In the genomic region with DNA sequence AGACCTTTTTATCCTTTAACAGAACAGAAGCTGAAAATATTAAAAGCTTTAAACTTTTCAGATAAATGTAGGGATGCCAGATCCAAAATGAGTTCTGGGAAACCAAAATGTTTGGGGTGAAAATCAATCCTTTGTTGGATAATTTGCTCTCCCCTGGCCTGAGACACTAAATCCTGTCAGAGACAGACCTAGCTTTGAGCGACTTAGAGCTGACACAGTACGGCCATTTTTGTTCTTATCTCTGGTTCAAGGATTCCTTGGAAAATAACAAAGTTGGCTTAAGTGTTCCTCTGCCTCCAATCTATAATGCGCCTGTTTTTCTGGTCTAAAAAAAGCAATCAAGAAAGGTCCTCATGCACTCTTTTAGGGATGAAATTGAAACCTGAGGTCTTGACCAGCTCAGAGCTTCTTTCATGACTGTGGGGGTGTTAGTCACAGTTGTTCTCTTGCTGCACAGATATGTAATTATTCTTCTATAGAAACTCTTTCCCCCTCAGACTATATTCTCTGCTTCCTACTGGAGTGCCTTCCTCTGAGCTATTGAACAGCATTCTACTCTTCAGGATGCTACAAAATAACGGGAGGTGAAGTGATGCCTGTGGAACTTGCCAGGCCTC, we compare ENCODE assay signal across 28 cellular contexts. TPM values are rescaled to one million over a fixed set of nuclear protein-coding genes. Genes with fewer than 3 reads are reported as not detected.
DNase-seq lines count a peak whose midpoint lies in the region; ATAC-seq and TF ChIP-seq lines count a peak whose summit lies in the region.
"Had no signal": no experiment of that assay in that cellular context is flagged by ENCODE, and none has a peak within 500 bp of the region (broad histone marks: within the 10 kb centered on the region; RNA-seq: fewer than 3 reads in every experiment).

No MANE protein-coding gene starts in this region.

- H2BK15ac ChIP-seq in mesenchymal stem cell (ENCODE audit: low read depth, poor library complexity, severe bottlenecking) = no peak overlapping the region

- no peak overlapping the region for H3K18ac ChIP-seq in mesenchymal stem cell (ENCODE audit: low read depth in 1 of 2, low read length in 2 of 2)

- H3K79me2 ChIP-seq in smooth muscle cell (ENCODE audit: low read depth) = no peaks in the 10 kb centered on the region

- no peak overlapping the region for H2BK120ac ChIP-seq in mesenchymal stem cell (ENCODE audit: low read depth, low read length)

- H2BK5ac ChIP-seq in mesenchymal stem cell (ENCODE audit: low read depth, low read length, poor library complexity, severe bottlenecking) = no peak overlapping the region

- H2AK5ac ChIP-seq in mesenchymal stem cell (ENCODE audit: low read length, severe bottlenecking) = no peak overlapping the region

- peak; percentile 55 for ATAC-seq in HG03025 (IDR thresholded peaks at IDR 0.05; ENCODE audit: low FRiP score, unreplicated experiment)
- ATAC-seq: activated CD4-positive, CD25-positive, alpha-beta regulatory T cell treated with anti-CD3 and anti-CD28 coated beads, Interleukin-2, amount 50 U/mL, for 24 hours; activated T-cell treated with anti-CD3 and anti-CD28 coated beads, Interleukin-2, amount 50 U/mL, for 72 hours; foreskin keratinocyte; naive thymus-derived CD8-positive, alpha-beta T cell; stimulated activated naive B cell treated with anti-CD40 and anti-IgM and Interleukin-4, amounts not matched to agents 10 μg/mL and 1 μg/mL and 100 μg/mL, for 72 hours had no signal

- intact Hi-C loops in dendritic cell treated with granulocyte-macrophage colony-stimulating factor and Interleukin-4, amounts not matched to agents 40 ng/mL and 50 ng/mL, for 4 days (cut with micrococcal nuclease) = no loop called here
- intact Hi-C loops in CD14-positive monocyte (cut with micrococcal nuclease) = no loop called here

- H3K79me1 ChIP-seq in mesenchymal stem cell (replicated peaks; ENCODE audit: low read length, poor library complexity, severe bottlenecking) = no peaks in the 10 kb centered on the region

- no peaks in the 10 kb centered on the region for H4K20me1 ChIP-seq in smooth muscle cell (ENCODE audit: low read depth)

- no peak overlapping the region for H4K91ac ChIP-seq in mesenchymal stem cell (ENCODE audit: low read length)

- H3K36me3 ChIP-seq in smooth muscle cell (ENCODE audit: low read depth) (no peaks in the 10 kb centered on the region), mesenchymal stem cell (ENCODE audit: control insufficient read depth in 1 of 2, insufficient read depth in 2 of 2, low read depth in 1 of 2, low read length in 2 of 2) (no peaks in the 10 kb centered on the region)
- H3K36me3 ChIP-seq: esophagus squamous epithelium, upper lobe of left lung had no signal

- no peak overlapping the region for H3K23ac ChIP-seq in mesenchymal stem cell (ENCODE audit: low read length in 2 of 2)

- H3K4me3 ChIP-seq in smooth muscle cell (no peak overlapping the region), mesenchymal stem cell (ENCODE audit: insufficient read depth in 1 of 2, low read depth in 1 of 2, low read length in 2 of 2) (no peak overlapping the region)
- H3K4me3 ChIP-seq: esophagus squamous epithelium, upper lobe of left lung had no signal

- H3K4me1 ChIP-seq in smooth muscle cell (ENCODE audit: low read depth) = peaks cover 27% of the 10 kb centered on the region
- no peaks in the 10 kb centered on the region for H3K4me1 ChIP-seq in mesenchymal stem cell (ENCODE audit: control insufficient read depth, insufficient read depth, low read depth, low read length)
- H3K4me1 ChIP-seq: esophagus squamous epithelium, foreskin keratinocyte, upper lobe of left lung had no signal

- no peaks in the 10 kb centered on the region for H3K36me3 Mint-ChIP-seq in dendritic cell treated with granulocyte-macrophage colony-stimulating factor and Interleukin-4, amounts not matched to agents 40 ng/mL and 50 ng/mL, for 4 days (ENCODE audit: low read depth)
- H3K36me3 Mint-ChIP-seq in CD14-positive monocyte = no peaks in the 10 kb centered on the region
- H3K36me3 Mint-ChIP-seq: stimulated activated naive B cell treated with anti-CD40 and anti-IgM and Interleukin-4, amounts not matched to agents 10 μg/mL and 1 μg/mL and 100 μg/mL, for 72 hours had no signal

- peak overlapping the region; percentile 69 for H3K27ac Mint-ChIP-seq in dendritic cell treated with granulocyte-macrophage colony-stimulating factor and Interleukin-4, amounts not matched to agents 40 ng/mL and 50 ng/mL, for 4 days
- no peak overlapping the region for H3K27ac Mint-ChIP-seq in CD14-positive monocyte
- H3K27ac Mint-ChIP-seq: activated T-cell treated with anti-CD3 and anti-CD28 coated beads, Interleukin-2, amount 50 U/mL, for 72 hours; naive thymus-derived CD8-positive, alpha-beta T cell; stimulated activated naive B cell treated with anti-CD40 and anti-IgM and Interleukin-4, amounts not matched to agents 10 μg/mL and 1 μg/mL and 100 μg/mL, for 72 hours had no signal

- H3K4ac ChIP-seq in mesenchymal stem cell (ENCODE audit: low read depth in 1 of 2, low read length in 2 of 2) = no peak overlapping the region

- peaks cover 15% of the 10 kb centered on the region for H3F3A ChIP-seq in smooth muscle cell (ENCODE audit: low read depth)

- peaks cover 74% of the 10 kb centered on the region for H3K4me1 Mint-ChIP-seq in dendritic cell treated with granulocyte-macrophage colony-stimulating factor and Interleukin-4, amounts not matched to agents 40 ng/mL and 50 ng/mL, for 4 days (ENCODE audit: low read depth)
- peaks cover 3% of the 10 kb centered on the region for H3K4me1 Mint-ChIP-seq in CD14-positive monocyte
- H3K4me1 Mint-ChIP-seq: H9 had no signal

- DNase-seq in NCI-H82 (lab: John Stamatoyannopoulos, UW) = peak; percentile 11
- DNase-seq in NCI-H82 treated with DMSO at 0.1 percent for 48 hours (lab: John Stamatoyannopoulos, UW; ENCODE audit: unreplicated experiment) = no peak
- DNase-seq in smooth muscle cell (lab: John Stamatoyannopoulos, UW; ENCODE audit: unreplicated experiment) = no peak
- DNase-seq in mesenchymal stem cell = no peak
- no peak for DNase-seq in D341Med (ENCODE audit: low spot score)
- DNase-seq in CD14-positive monocyte (ENCODE audit: low spot score) = no peak
- DNase-seq: 8988T; activated CD4-positive, alpha-beta T cell treated with anti-CD3 and anti-CD28 coated beads, Interleukin-2, amount 50 U/mL, for 4 hours; activated naive CD4-positive, alpha-beta T cell treated with Interleukin-2 at 50 U/mL for 16 hours; activated T-cell treated with anti-CD3 and anti-CD28 coated beads, Interleukin-2, amount 50 U/mL, for 72 hours; DMS79; esophagus squamous epithelium; GDM1; H9; head of caudate nucleus; midbrain; naive thymus-derived CD8-positive, alpha-beta T cell; NCI-H1436 treated with DMSO at 0.1 percent for 48 hours; NCI-H446 treated with DMSO at 0.1 percent for 48 hours; OCI-M1; SK-N-SH; stimulated activated naive B cell treated with anti-CD40 and anti-IgM and Interleukin-4, amounts not matched to agents 10 μg/mL and 1 μg/mL and 100 μg/mL, for 72 hours; upper lobe of left lung had no signal

- WGBS in smooth muscle cell (ENCODE audit: low lambda C conversion rate) = 21% methylated on average over 4 of the region's 4 CpGs
- 74% methylated on average over 4 of the region's 4 CpGs for WGBS in mesenchymal stem cell

- no peak overlapping the region for H3K4me3 Mint-ChIP-seq in dendritic cell treated with granulocyte-macrophage colony-stimulating factor and Interleukin-4, amounts not matched to agents 40 ng/mL and 50 ng/mL, for 4 days
- H3K4me3 Mint-ChIP-seq in CD14-positive monocyte = no peak overlapping the region
- H3K4me3 Mint-ChIP-seq: activated T-cell treated with anti-CD3 and anti-CD28 coated beads, Interleukin-2, amount 50 U/mL, for 72 hours; H9; naive thymus-derived CD8-positive, alpha-beta T cell; stimulated activated naive B cell treated with anti-CD40 and anti-IgM and Interleukin-4, amounts not matched to agents 10 μg/mL and 1 μg/mL and 100 μg/mL, for 72 hours had no signal

- H3K27me3 Mint-ChIP-seq in dendritic cell treated with granulocyte-macrophage colony-stimulating factor and Interleukin-4, amounts not matched to agents 40 ng/mL and 50 ng/mL, for 4 days = peaks cover 3% of the 10 kb centered on the region
- H3K27me3 Mint-ChIP-seq in CD14-positive monocyte (ENCODE audit: low read depth in 3 of 3) = peaks cover 0 to 3% (median 2%) of the 10 kb centered on the region in 3 donors

- H3K9me3 ChIP-seq in smooth muscle cell (replicated peaks; ENCODE audit: low read depth) = no peaks in the 10 kb centered on the region
- H3K9me3 ChIP-seq in mesenchymal stem cell (ENCODE audit: control insufficient read depth, low read length) = no peaks in the 10 kb centered on the region
- H3K9me3 ChIP-seq: esophagus squamous epithelium, SK-N-SH, upper lobe of left lung had no signal

- H3K9me3 Mint-ChIP-seq in dendritic cell treated with granulocyte-macrophage colony-stimulating factor and Interleukin-4, amounts not matched to agents 40 ng/mL and 50 ng/mL, for 4 days = no peaks in the 10 kb centered on the region
- peaks cover 0 to 5% (median 0%) of the 10 kb centered on the region in 7 donors for H3K9me3 Mint-ChIP-seq in CD14-positive monocyte
- H3K9me3 Mint-ChIP-seq: activated T-cell treated with anti-CD3 and anti-CD28 coated beads, Interleukin-2, amount 50 U/mL, for 72 hours; H9; naive thymus-derived CD8-positive, alpha-beta T cell had no signal

- H3K14ac ChIP-seq in mesenchymal stem cell (ENCODE audit: low read length in 2 of 2) = no peak overlapping the region

- H3K27ac ChIP-seq in smooth muscle cell (ENCODE audit: low read depth) = peak overlapping the region; percentile 53
- H3K27ac ChIP-seq in mesenchymal stem cell (ENCODE audit: low read length, poor library complexity, severe bottlenecking) = no peak overlapping the region
- H3K27ac ChIP-seq: C4-2B, esophagus squamous epithelium, foreskin keratinocyte, upper lobe of left lung had no signal

- H3K27me3 ChIP-seq in smooth muscle cell (ENCODE audit: low read depth) (no peaks in the 10 kb centered on the region), mesenchymal stem cell (ENCODE audit: control insufficient read depth in 1 of 2, insufficient read depth in 1 of 2, low read length in 2 of 2) (peaks cover 0 to 2% of the 10 kb centered on the region in 2 experiments)
- H3K27me3 ChIP-seq: esophagus squamous epithelium, foreskin keratinocyte, upper lobe of left lung had no signal

- H2BK12ac ChIP-seq in mesenchymal stem cell (ENCODE audit: low read length in 2 of 2) = no peak overlapping the region

- H4K8ac ChIP-seq in mesenchymal stem cell (ENCODE audit: low read length) = no peak overlapping the region

- H3K4me2 ChIP-seq in smooth muscle cell = peak overlapping the region; percentile 14
- no peak overlapping the region for H3K4me2 ChIP-seq in mesenchymal stem cell (ENCODE audit: low read length, poor library complexity, severe bottlenecking)
- H3K4me2 ChIP-seq: SK-N-SH had no signal

- H2AFZ ChIP-seq in smooth muscle cell (ENCODE audit: low read depth) (no peak overlapping the region), mesenchymal stem cell (ENCODE audit: low read depth, low read length) (no peak overlapping the region)

- no peak for TF ChIP-seq CTCF in smooth muscle cell (IDR thresholded peaks at IDR 0.05; ENCODE audit: borderline replicate concordance, insufficient read depth, poor library complexity, severe bottlenecking)
- TF ChIP-seq CTCF in CD14-positive monocyte (IDR thresholded peaks at IDR 0.05) = no peak

- H3K9ac ChIP-seq in smooth muscle cell (ENCODE audit: low read depth) = no peak overlapping the region
- H3K9ac ChIP-seq in mesenchymal stem cell (ENCODE audit: low read length) = no peak overlapping the region
- H3K9ac ChIP-seq: SK-N-SH had no signal

RNA-seq across cellular contexts. Expression of a gene that starts 52.3 kb away (rescaled TPM):
- 146 TPM in 2 replicates for total RNA-seq in smooth muscle cell
- 127 and 154 TPM in 2 replicates for polyA plus RNA-seq in smooth muscle cell
- 0.28 TPM for polyA plus RNA-seq in mesenchymal stem cell (2013, experiment 1 of 2)
- polyA plus RNA-seq in mesenchymal stem cell (2013, experiment 2 of 2) = 0.25 TPM
- polyA plus RNA-seq in CD14-positive monocyte = under 1 TPM in 1 of 2 donors, not detected in 1; 0.06 TPM

Comparison
In these comparisons a context has a peak if more than half of its experiments do, and no peak if none do; other contexts are left out.
1. RNA of a gene that starts 52.3 kb away (polyA plus RNA-seq): 127 to 154 TPM in smooth muscle cell; 0.06 TPM in CD14-positive monocyte; every median in the first group is over 100 times any median in the second.